Comparison of ENCODE assay signal across 9 cellular contexts in genomic region chrX:47961830-47962229, GRCh38. TPM values are rescaled to one million over a fixed set of nuclear protein-coding genes. Genes with fewer than 3 reads are reported as not detected.
"Had no signal": no experiment of that assay in that cellular context is flagged by ENCODE, and none has a peak within 500 bp of the region (broad histone marks: within the 10 kb centered on the region; RNA-seq: fewer than 3 reads in every experiment).

No MANE protein-coding gene starts in this region.

RNA-seq across cellular contexts. Expression of gene SPACA5, which starts 45.0 kb away (rescaled TPM):
- total RNA-seq: HT-29, IMR-90, M059J, NCI-H460, OCI-LY7, PC-3, SK-MEL-5, T-cell had no signal
- polyA plus RNA-seq: IMR-90, SK-N-SH had no signal
